In the genomic region with DNA sequence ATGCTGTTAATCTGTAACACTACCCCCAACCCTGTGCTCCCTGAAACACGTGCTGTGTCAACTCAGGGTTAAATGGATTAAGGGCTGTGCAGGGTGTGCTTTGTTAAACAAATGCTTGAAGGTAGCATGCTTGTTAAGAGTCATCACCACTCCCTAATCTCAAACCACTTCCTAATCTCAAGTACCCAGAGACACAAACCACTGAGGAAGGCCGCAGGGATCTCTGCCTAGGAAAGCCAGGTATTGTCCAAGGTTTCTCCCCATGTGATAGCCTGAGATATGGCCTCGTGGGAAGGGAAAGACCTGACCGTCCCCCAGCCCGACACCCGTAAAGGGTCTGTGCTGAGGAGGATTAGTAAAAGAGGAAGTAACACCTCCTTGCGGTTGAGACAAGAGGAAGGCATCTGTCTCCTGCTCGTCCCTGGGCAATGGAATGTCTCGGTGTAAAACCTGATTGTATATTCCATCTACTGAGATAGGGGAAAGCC, we compare ENCODE assay signal across 1 cellular context.
TF ChIP-seq lines count a peak whose summit lies in the region.

No MANE protein-coding gene starts in this region.

TF ChIP-seq in GM12878, 131 proteins besides CTCF, POLR2A, EP300 and RAD21:
- peak; percentile 94 to 95 for TF ChIP-seq IKZF2 (IDR thresholded peaks at IDR 0.05)
- TF ChIP-seq NBN (IDR thresholded peaks at IDR 0.05), result peak; percentile 76
- TF ChIP-seq IKZF1 (conservative IDR thresholded peaks at IDR 0.05), result peak; percentile 87
- peak; percentile 33; the same call in 1 of the 2 replicates for TF ChIP-seq CBFB (IDR thresholded peaks at IDR 0.05; ENCODE audit: low read depth)
- TF ChIP-seq, protein P1, sequence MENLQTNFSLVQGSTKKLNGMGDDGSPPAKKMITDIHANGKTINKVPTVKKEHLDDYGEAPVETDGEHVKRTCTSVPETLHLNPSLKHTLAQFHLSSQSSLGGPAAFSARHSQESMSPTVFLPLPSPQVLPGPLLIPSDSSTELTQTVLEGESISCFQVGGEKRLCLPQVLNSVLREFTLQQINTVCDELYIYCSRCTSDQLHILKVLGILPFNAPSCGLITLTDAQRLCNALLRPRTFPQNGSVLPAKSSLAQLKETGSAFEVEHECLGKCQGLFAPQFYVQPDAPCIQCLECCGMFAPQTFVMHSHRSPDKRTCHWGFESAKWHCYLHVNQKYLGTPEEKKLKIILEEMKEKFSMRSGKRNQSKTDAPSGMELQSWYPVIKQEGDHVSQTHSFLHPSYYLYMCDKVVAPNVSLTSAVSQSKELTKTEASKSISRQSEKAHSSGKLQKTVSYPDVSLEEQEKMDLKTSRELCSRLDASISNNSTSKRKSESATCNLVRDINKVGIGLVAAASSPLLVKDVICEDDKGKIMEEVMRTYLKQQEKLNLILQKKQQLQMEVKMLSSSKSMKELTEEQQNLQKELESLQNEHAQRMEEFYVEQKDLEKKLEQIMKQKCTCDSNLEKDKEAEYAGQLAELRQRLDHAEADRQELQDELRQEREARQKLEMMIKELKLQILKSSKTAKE (IDR thresholded peaks at IDR 0.05; ENCODE audit: low read depth, poor library complexity, severe bottlenecking), result peak; percentile 66
- peak; percentile 5; the same call in 1 of the 2 replicates for TF ChIP-seq BMI1 (IDR thresholded peaks at IDR 0.05; ENCODE audit: borderline replicate concordance)
- TF ChIP-seq NR2F1 (conservative IDR thresholded peaks at IDR 0.05), result peak; percentile 44; the same call in 1 of the 2 replicates
- TF ChIP-seq MTA2 (IDR thresholded peaks at IDR 0.05; ENCODE audit: low read depth), result peak; percentile 65; the same call in 1 of the 2 replicates
- peak; percentile 46; the same call in 1 of the 2 replicates for TF ChIP-seq SPI1 (IDR thresholded peaks at IDR 0.05; ENCODE audit: borderline replicate concordance, insufficient read depth, low read depth, low read length)
- peak; percentile 75 to 85 for TF ChIP-seq BHLHE40 (IDR thresholded peaks at IDR 0.05; ENCODE audit: borderline replicate concordance in 1 of 2, low read depth in 2 of 2, low read length in 1 of 2)
- TF ChIP-seq RUNX3 (IDR thresholded peaks at IDR 0.05; ENCODE audit: low read length), result peak; percentile 74
- peak; percentile 46 for TF ChIP-seq MEF2B (IDR thresholded peaks at IDR 0.05; ENCODE audit: partially characterized antibody, poor library complexity, severe bottlenecking)
- TF ChIP-seq NR2C1 (IDR thresholded peaks at IDR 0.05), result peak; percentile 27; the same call in 1 of the 2 replicates
- TF ChIP-seq, protein P2, sequence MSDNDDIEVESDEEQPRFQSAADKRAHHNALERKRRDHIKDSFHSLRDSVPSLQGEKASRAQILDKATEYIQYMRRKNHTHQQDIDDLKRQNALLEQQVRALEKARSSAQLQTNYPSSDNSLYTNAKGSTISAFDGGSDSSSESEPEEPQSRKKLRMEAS (IDR thresholded peaks at IDR 0.05; ENCODE audit: low read depth, low read length), result 0 out of 2 replicates have a peak, but pooled peaks have one; percentile 23
- TF ChIP-seq DPF2 (IDR thresholded peaks at IDR 0.05), result peak; percentile 87
- TF ChIP-seq, protein P3, sequence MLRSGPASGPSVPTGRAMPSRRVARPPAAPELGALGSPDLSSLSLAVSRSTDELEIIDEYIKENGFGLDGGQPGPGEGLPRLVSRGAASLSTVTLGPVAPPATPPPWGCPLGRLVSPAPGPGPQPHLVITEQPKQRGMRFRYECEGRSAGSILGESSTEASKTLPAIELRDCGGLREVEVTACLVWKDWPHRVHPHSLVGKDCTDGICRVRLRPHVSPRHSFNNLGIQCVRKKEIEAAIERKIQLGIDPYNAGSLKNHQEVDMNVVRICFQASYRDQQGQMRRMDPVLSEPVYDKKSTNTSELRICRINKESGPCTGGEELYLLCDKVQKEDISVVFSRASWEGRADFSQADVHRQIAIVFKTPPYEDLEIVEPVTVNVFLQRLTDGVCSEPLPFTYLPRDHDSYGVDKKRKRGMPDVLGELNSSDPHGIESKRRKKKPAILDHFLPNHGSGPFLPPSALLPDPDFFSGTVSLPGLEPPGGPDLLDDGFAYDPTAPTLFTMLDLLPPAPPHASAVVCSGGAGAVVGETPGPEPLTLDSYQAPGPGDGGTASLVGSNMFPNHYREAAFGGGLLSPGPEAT (IDR thresholded peaks at IDR 0.05; ENCODE audit: low read depth), result peak; percentile 94
- peak; percentile 91 for TF ChIP-seq EED (IDR thresholded peaks at IDR 0.05; ENCODE audit: low read depth)
- TF ChIP-seq, protein P4, sequence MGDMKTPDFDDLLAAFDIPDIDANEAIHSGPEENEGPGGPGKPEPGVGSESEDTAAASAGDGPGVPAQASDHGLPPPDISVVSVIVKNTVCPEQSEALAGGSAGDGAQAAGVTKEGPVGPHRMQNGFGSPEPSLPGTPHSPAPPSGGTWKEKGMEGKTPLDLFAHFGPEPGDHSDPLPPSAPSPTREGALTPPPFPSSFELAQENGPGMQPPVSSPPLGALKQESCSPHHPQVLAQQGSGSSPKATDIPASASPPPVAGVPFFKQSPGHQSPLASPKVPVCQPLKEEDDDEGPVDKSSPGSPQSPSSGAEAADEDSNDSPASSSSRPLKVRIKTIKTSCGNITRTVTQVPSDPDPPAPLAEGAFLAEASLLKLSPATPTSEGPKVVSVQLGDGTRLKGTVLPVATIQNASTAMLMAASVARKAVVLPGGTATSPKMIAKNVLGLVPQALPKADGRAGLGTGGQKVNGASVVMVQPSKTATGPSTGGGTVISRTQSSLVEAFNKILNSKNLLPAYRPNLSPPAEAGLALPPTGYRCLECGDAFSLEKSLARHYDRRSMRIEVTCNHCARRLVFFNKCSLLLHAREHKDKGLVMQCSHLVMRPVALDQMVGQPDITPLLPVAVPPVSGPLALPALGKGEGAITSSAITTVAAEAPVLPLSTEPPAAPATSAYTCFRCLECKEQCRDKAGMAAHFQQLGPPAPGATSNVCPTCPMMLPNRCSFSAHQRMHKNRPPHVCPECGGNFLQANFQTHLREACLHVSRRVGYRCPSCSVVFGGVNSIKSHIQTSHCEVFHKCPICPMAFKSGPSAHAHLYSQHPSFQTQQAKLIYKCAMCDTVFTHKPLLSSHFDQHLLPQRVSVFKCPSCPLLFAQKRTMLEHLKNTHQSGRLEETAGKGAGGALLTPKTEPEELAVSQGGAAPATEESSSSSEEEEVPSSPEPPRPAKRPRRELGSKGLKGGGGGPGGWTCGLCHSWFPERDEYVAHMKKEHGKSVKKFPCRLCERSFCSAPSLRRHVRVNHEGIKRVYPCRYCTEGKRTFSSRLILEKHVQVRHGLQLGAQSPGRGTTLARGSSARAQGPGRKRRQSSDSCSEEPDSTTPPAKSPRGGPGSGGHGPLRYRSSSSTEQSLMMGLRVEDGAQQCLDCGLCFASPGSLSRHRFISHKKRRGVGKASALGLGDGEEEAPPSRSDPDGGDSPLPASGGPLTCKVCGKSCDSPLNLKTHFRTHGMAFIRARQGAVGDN (IDR thresholded peaks at IDR 0.05), result peak; percentile 97
